ENCODE assay signal across 9 cellular contexts in genomic region chr3:138945646-138946553, GRCh38. TPM values are rescaled to one million over a fixed set of nuclear protein-coding genes. Genes with fewer than 3 reads are reported as not detected.
DNase-seq lines count a peak whose midpoint lies in the region; ATAC-seq and TF ChIP-seq lines count a peak whose summit lies in the region.
"Had no signal": no experiment of that assay in that cellular context is flagged by ENCODE, and none has a peak within 500 bp of the region (broad histone marks: within the 10 kb centered on the region; RNA-seq: fewer than 3 reads in every experiment).

No MANE protein-coding gene starts in this region.

- no peak for TF ChIP-seq CTCF in coronary artery (IDR thresholded peaks at IDR 0.05)

- H3K4me3 ChIP-seq in coronary artery = peak overlapping the region; percentile 72

- DNase-seq in NCI-H82 (lab: John Stamatoyannopoulos, UW) (peak; percentile 65), NCI-H82 treated with DMSO at 0.1 percent for 48 hours (lab: John Stamatoyannopoulos, UW; ENCODE audit: unreplicated experiment) (no peak), NCI-H524 treated with DMSO at 0.1 percent for 48 hours (lab: John Stamatoyannopoulos, UW) (peak; percentile 39), coronary artery (ENCODE audit: low spot score) (peak; percentile 52), mesenteric fat pad (ENCODE audit: low spot score) (peak; percentile 88), SHP77 treated with DMSO at 0.1 percent for 48 hours (lab: John Stamatoyannopoulos, UW) (no peak), NCI-H187 (lab: John Stamatoyannopoulos, UW) (no peak)

- no peak for ATAC-seq in HG03565 (IDR thresholded peaks at IDR 0.05; ENCODE audit: unreplicated experiment)

- H3K27ac ChIP-seq in coronary artery = no peak overlapping the region

RNA-seq across cellular contexts. Expression of gene FOXL2, which starts 1.0 kb away (rescaled TPM):
- not detected for total RNA-seq in mesenteric fat pad
- total RNA-seq: temporal lobe had no signal

RNA-seq across cellular contexts. Expression of gene FOXL2NB, which starts 1.1 kb away (rescaled TPM):
- total RNA-seq in mesenteric fat pad = not detected

Comparison
In these comparisons a context has a peak if more than half of its experiments do, and no peak if none do; other contexts are left out.
1. DNase-seq: peak in NCI-H82 (single experiment), NCI-H524 treated with DMSO at 0.1 percent for 48 hours (single experiment), coronary artery (single experiment) and mesenteric fat pad (single experiment); none in NCI-H82 treated with DMSO at 0.1 percent for 48 hours (single experiment), SHP77 treated with DMSO at 0.1 percent for 48 hours (single experiment) and NCI-H187 (0 of 2).